Comparison of ENCODE assay signal across 20 cellular contexts in the genomic region with DNA sequence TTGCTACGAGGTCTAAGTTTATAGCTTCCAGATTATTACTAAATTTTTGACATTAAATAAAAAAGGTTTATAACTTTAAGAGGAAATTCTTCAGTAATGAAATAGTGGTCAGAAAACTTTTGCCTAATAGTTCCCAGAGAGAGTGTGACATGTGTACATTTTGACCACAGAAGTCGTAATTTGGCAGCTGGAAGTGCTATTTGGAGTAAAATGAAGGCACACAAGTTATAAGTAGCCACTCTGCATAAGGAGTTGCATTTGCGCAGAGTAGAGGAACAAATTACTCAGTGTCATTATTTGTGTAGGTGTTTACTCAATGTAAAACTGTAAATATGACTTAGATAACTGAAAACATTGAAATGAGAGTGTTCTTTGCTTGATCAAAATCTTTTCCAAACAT.
DNase-seq lines count a peak whose midpoint lies in the region; TF ChIP-seq lines count a peak whose summit lies in the region.
"Had no signal": no experiment of that assay in that cellular context is flagged by ENCODE, and none has a peak within 500 bp of the region (broad histone marks: within the 10 kb centered on the region; RNA-seq: fewer than 3 reads in every experiment).

No MANE protein-coding gene starts in this region.

- H3K4me3 ChIP-seq in SK-N-MC (no peak overlapping the region), fibroblast of pulmonary artery (replicated peaks; ENCODE audit: low read depth, low read length) (no peak overlapping the region), ascending aorta (no peak overlapping the region)
- H3K4me3 ChIP-seq: GM23248, SJCRH30 had no signal

- H3K27me3 ChIP-seq in ascending aorta: no peaks in the 10 kb centered on the region
- H3K27me3 ChIP-seq: BE2C, SJCRH30 had no signal

- peak; percentile 1 for DNase-seq in DMS53 (lab: John Stamatoyannopoulos, UW)
- DNase-seq in DMS53 treated with DMSO at 0.1 percent for 48 hours (lab: John Stamatoyannopoulos, UW; ENCODE audit: unreplicated experiment): no peak
- no peak for DNase-seq in SK-N-MC (ENCODE audit: low read depth, low spot score)
- peak; percentile 3 for DNase-seq in fibroblast of pulmonary artery (ENCODE audit: low read depth)
- DNase-seq in amygdala (lab: John Stamatoyannopoulos, UW): no peak
- DNase-seq in ascending aorta (ENCODE audit: low spot score in 2 of 2): no peak
- no peak for DNase-seq in SIG-M5 treated with dmso at 0.1 percent for 504 hours (lab: John Stamatoyannopoulos, UW; ENCODE audit: unreplicated experiment)
- DNase-seq: BE2C, Calu3, GM23248, H7, HFFc6, KBM-7, MM.1S, NCI-H1694 treated with DMSO at 0.1 percent for 48 hours, NCI-H2081, NCI-H2227 treated with DMSO at 0.1 percent for 48 hours, PC-3, SJCRH30 had no signal

- H3K36me3 ChIP-seq in SK-N-MC (ENCODE audit: insufficient read depth, low read length): peaks cover 79% of the 10 kb centered on the region
- no peaks in the 10 kb centered on the region for H3K36me3 ChIP-seq in ascending aorta
- H3K36me3 ChIP-seq: BE2C, SJCRH30 had no signal

- no peaks in the 10 kb centered on the region for H3K4me1 ChIP-seq in ascending aorta
- H3K4me1 ChIP-seq: BE2C, SJCRH30 had no signal

- no peak for TF ChIP-seq CTCF in fibroblast of pulmonary artery (IDR thresholded peaks at IDR 0.05; ENCODE audit: low read length, missing control alignments)
- TF ChIP-seq CTCF in ascending aorta (IDR thresholded peaks at IDR 0.05): no peak

- H3K27ac ChIP-seq in SK-N-MC: 0 out of 2 replicates have a peak overlapping the region, but pooled peaks have one; percentile 0
- no peak overlapping the region for H3K27ac ChIP-seq in ascending aorta
- H3K27ac ChIP-seq: 22Rv1, GM23248, SJCRH30 had no signal

- no peaks in the 10 kb centered on the region for H3K9me3 ChIP-seq in SK-N-MC (ENCODE audit: low read depth, low read length)
- H3K9me3 ChIP-seq in ascending aorta: no peaks in the 10 kb centered on the region
- H3K9me3 ChIP-seq: BE2C, SJCRH30 had no signal

- intact Hi-C loops in ascending aorta (cut with DNase I): no loop called here

- H3K9ac ChIP-seq in SK-N-MC (ENCODE audit: insufficient read length): no peak overlapping the region
- H3K9ac ChIP-seq: GM23248 had no signal

Comparison
In these comparisons a context has a peak if more than half of its experiments do, and no peak if none do; other contexts are left out.
1. DNase-seq: peak in DMS53 (single experiment) and fibroblast of pulmonary artery (single experiment); none in DMS53 treated with DMSO at 0.1 percent for 48 hours (single experiment), SK-N-MC (single experiment), amygdala (0 of 56), ascending aorta (0 of 2) and SIG-M5 treated with dmso at 0.1 percent for 504 hours (single experiment).